Comparison of ENCODE assay signal across 2 cellular contexts in the genomic region with DNA sequence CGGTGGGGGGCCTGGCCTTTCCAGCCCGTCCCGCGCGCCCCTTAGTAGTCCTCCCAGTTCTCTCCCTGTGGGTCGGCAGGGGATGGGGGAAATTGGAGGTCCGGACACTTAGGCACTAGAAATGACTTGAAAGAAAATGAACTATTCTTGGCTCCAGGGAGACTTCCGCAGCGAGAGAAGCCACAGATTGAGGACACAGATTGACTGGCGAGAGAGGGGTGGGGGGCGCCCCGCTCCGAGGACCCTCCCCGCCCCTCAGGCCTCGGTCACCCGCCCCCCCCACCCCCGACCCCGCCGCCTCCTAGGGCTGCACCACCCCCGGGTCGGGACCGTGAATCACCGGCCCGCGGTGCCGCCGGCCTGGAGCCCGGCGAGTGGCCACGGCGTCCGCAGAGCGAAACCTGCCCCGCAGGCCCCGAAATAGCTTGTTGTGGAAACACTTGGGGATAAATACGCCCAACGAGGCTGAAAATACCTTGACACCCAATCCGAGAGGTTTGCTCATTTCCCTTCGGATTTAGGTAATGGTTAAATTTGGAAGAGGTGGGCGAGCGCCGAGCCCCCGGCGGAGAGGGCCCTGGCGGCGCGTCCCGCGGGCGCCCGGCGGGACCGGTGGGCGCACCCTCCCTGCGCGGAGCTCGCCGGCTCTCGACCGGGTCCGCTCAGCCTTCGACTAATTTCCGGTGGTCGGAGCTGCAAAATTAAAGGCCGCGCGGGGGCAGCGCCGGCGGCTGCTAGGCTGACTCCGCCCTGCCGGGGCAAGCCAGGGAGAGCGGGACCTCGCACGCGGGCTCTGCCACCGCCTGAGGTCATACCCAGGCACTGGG.
A peak's percentile ranks its signal among the peaks of the same experiment; 100 is the strongest.
TF ChIP-seq lines count a peak whose summit lies in the region.

A gene (minus strand): TSS at position 675 of the 827 bp plus-strand sequence. CDS start 3,438 bp downstream, outside the sequence.

TF ChIP-seq in GM12878, 131 proteins besides CTCF, POLR2A, EP300 and RAD21 (continued from another document and continues in another):
- TF ChIP-seq BRCA1 (IDR thresholded peaks at IDR 0.05; ENCODE audit: low read depth, low read length) (no peak), PML (IDR thresholded peaks at IDR 0.05; ENCODE audit: low read length) (no peak), GABPA (IDR thresholded peaks at IDR 0.05; ENCODE audit: low read depth) (no peak), HDAC6 (IDR thresholded peaks at IDR 0.05; ENCODE audit: unreplicated experiment) (no peak), NR2F1 (conservative IDR thresholded peaks at IDR 0.05) (peak; percentile 68; the same call in 1 of the 2 replicates), ZNF217 (IDR thresholded peaks at IDR 0.05) (0 out of 2 replicates have a peak, but pooled peaks have one; percentile 58), CREM (IDR thresholded peaks at IDR 0.05; ENCODE audit: low read depth) (peak; percentile 49; the same call in 1 of the 2 replicates), RCOR1 (conservative IDR thresholded peaks at IDR 0.05; ENCODE audit: low read depth, low read length) (no peak), EZH2 (IDR thresholded peaks at IDR 0.05; ENCODE audit: borderline replicate concordance, control insufficient read depth, low read depth, low read length) (no peak), CHD1 (IDR thresholded peaks at IDR 0.05; ENCODE audit: low read depth, low read length) (no peak), YBX1 (IDR thresholded peaks at IDR 0.05) (no peak), ESRRA (IDR thresholded peaks at IDR 0.05; ENCODE audit: low read length) (no peak), SMAD5 (IDR thresholded peaks at IDR 0.05; ENCODE audit: low read depth) (no peak), TCF7 (IDR thresholded peaks at IDR 0.05; ENCODE audit: borderline replicate concordance) (no peak), FOS (IDR thresholded peaks at IDR 0.05; ENCODE audit: borderline replicate concordance, extremely low read depth, insufficient read length) (no peak), SREBF1 (IDR thresholded peaks at IDR 0.05; ENCODE audit: low read length) (no peak), STAT1 (conservative IDR thresholded peaks at IDR 0.05) (no peak), RB1 (IDR thresholded peaks at IDR 0.05; ENCODE audit: borderline replicate concordance) (peak; percentile 52; the same call in 1 of the 2 replicates)
- TF ChIP-seq, protein P1, sequence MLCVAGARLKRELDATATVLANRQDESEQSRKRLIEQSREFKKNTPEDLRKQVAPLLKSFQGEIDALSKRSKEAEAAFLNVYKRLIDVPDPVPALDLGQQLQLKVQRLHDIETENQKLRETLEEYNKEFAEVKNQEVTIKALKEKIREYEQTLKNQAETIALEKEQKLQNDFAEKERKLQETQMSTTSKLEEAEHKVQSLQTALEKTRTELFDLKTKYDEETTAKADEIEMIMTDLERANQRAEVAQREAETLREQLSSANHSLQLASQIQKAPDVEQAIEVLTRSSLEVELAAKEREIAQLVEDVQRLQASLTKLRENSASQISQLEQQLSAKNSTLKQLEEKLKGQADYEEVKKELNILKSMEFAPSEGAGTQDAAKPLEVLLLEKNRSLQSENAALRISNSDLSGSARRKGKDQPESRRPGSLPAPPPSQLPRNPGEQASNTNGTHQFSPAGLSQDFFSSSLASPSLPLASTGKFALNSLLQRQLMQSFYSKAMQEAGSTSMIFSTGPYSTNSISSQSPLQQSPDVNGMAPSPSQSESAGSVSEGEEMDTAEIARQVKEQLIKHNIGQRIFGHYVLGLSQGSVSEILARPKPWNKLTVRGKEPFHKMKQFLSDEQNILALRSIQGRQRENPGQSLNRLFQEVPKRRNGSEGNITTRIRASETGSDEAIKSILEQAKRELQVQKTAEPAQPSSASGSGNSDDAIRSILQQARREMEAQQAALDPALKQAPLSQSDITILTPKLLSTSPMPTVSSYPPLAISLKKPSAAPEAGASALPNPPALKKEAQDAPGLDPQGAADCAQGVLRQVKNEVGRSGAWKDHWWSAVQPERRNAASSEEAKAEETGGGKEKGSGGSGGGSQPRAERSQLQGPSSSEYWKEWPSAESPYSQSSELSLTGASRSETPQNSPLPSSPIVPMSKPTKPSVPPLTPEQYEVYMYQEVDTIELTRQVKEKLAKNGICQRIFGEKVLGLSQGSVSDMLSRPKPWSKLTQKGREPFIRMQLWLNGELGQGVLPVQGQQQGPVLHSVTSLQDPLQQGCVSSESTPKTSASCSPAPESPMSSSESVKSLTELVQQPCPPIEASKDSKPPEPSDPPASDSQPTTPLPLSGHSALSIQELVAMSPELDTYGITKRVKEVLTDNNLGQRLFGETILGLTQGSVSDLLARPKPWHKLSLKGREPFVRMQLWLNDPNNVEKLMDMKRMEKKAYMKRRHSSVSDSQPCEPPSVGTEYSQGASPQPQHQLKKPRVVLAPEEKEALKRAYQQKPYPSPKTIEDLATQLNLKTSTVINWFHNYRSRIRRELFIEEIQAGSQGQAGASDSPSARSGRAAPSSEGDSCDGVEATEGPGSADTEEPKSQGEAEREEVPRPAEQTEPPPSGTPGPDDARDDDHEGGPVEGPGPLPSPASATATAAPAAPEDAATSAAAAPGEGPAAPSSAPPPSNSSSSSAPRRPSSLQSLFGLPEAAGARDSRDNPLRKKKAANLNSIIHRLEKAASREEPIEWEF (IDR thresholded peaks at IDR 0.05; ENCODE audit: insufficient replicate concordance, low read depth, low read length) = no peak
- TF ChIP-seq, protein P2, sequence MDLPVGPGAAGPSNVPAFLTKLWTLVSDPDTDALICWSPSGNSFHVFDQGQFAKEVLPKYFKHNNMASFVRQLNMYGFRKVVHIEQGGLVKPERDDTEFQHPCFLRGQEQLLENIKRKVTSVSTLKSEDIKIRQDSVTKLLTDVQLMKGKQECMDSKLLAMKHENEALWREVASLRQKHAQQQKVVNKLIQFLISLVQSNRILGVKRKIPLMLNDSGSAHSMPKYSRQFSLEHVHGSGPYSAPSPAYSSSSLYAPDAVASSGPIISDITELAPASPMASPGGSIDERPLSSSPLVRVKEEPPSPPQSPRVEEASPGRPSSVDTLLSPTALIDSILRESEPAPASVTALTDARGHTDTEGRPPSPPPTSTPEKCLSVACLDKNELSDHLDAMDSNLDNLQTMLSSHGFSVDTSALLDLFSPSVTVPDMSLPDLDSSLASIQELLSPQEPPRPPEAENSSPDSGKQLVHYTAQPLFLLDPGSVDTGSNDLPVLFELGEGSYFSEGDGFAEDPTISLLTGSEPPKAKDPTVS (IDR thresholded peaks at IDR 0.05; ENCODE audit: low read depth, low read length) = no peak
- TF ChIP-seq, protein P3, sequence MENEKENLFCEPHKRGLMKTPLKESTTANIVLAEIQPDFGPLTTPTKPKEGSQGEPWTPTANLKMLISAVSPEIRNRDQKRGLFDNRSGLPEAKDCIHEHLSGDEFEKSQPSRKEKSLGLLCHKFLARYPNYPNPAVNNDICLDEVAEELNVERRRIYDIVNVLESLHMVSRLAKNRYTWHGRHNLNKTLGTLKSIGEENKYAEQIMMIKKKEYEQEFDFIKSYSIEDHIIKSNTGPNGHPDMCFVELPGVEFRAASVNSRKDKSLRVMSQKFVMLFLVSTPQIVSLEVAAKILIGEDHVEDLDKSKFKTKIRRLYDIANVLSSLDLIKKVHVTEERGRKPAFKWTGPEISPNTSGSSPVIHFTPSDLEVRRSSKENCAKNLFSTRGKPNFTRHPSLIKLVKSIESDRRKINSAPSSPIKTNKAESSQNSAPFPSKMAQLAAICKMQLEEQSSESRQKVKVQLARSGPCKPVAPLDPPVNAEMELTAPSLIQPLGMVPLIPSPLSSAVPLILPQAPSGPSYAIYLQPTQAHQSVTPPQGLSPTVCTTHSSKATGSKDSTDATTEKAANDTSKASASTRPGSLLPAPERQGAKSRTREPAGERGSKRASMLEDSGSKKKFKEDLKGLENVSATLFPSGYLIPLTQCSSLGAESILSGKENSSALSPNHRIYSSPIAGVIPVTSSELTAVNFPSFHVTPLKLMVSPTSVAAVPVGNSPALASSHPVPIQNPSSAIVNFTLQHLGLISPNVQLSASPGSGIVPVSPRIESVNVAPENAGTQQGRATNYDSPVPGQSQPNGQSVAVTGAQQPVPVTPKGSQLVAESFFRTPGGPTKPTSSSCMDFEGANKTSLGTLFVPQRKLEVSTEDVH (IDR thresholded peaks at IDR 0.05; ENCODE audit: low read depth, partially characterized antibody) = no peak

TF ChIP-seq in HepG2, 621 proteins besides CTCF, POLR2A, EP300 and RAD21 (continued from another document and continues in another):
- TF ChIP-seq HDAC2 (CRISPR knock-in tag; IDR thresholded peaks at IDR 0.05) (0 out of 2 replicates have a peak, but pooled peaks have one; percentile 20), CREB1 (IDR thresholded peaks at IDR 0.05) (no peak), CREB1 (CRISPR knock-in tag; IDR thresholded peaks at IDR 0.05) (no peak), CCDC6 (CRISPR knock-in tag; IDR thresholded peaks at IDR 0.05) (no peak), PRMT3 (CRISPR knock-in tag; IDR thresholded peaks at IDR 0.05; ENCODE audit: borderline replicate concordance, low read depth) (0 out of 2 replicates have a peak, but pooled peaks have one; percentile 47), FOXA3 (CRISPR knock-in tag; IDR thresholded peaks at IDR 0.05) (0 out of 2 replicates have a peak, but pooled peaks have one; percentile 9), KLF13 (CRISPR knock-in tag; IDR thresholded peaks at IDR 0.05) (no peak), NFKB2 (CRISPR knock-in tag; IDR thresholded peaks at IDR 0.05; ENCODE audit: borderline replicate concordance) (peak; percentile 60; the same call in 1 of the 2 replicates), POGZ (CRISPR knock-in tag; IDR thresholded peaks at IDR 0.05) (0 out of 2 replicates have a peak, but pooled peaks have one; percentile 48), GTF2F1 (IDR thresholded peaks at IDR 0.05; ENCODE audit: low read length) (no peak), ZNF274 (CRISPR knock-in tag; IDR thresholded peaks at IDR 0.05) (0 out of 2 replicates have a peak, but pooled peaks have one; percentile 48), RXRA (CRISPR knock-in tag; IDR thresholded peaks at IDR 0.05) (peak; percentile 73), HOXA5 (CRISPR knock-in tag; IDR thresholded peaks at IDR 0.05) (peak; percentile 81), FOSL2 (CRISPR knock-in tag; IDR thresholded peaks at IDR 0.05) (peak; percentile 29), ZNF234 (CRISPR knock-in tag; conservative IDR thresholded peaks at IDR 0.05) (no peak), ZNF564 (CRISPR knock-in tag; IDR thresholded peaks at IDR 0.05) (0 out of 2 replicates have a peak, but pooled peaks have one; percentile 62), MTF1 (CRISPR knock-in tag; IDR thresholded peaks at IDR 0.05) (no peak), SRY (CRISPR knock-in tag; IDR thresholded peaks at IDR 0.05) (0 out of 2 replicates have a peak, but pooled peaks have one; percentile 32), MYC (CRISPR knock-in tag; IDR thresholded peaks at IDR 0.05; ENCODE audit: borderline replicate concordance) (peak; percentile 65; the same call in 1 of the 2 replicates), ZNF563 (CRISPR knock-in tag; IDR thresholded peaks at IDR 0.05) (no peak)
- TF ChIP-seq, protein P4, sequence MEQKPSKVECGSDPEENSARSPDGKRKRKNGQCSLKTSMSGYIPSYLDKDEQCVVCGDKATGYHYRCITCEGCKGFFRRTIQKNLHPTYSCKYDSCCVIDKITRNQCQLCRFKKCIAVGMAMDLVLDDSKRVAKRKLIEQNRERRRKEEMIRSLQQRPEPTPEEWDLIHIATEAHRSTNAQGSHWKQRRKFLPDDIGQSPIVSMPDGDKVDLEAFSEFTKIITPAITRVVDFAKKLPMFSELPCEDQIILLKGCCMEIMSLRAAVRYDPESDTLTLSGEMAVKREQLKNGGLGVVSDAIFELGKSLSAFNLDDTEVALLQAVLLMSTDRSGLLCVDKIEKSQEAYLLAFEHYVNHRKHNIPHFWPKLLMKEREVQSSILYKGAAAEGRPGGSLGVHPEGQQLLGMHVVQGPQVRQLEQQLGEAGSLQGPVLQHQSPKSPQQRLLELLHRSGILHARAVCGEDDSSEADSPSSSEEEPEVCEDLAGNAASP (CRISPR knock-in tag; IDR thresholded peaks at IDR 0.05; ENCODE audit: borderline replicate concordance) = no peak
- TF ChIP-seq, protein P5, sequence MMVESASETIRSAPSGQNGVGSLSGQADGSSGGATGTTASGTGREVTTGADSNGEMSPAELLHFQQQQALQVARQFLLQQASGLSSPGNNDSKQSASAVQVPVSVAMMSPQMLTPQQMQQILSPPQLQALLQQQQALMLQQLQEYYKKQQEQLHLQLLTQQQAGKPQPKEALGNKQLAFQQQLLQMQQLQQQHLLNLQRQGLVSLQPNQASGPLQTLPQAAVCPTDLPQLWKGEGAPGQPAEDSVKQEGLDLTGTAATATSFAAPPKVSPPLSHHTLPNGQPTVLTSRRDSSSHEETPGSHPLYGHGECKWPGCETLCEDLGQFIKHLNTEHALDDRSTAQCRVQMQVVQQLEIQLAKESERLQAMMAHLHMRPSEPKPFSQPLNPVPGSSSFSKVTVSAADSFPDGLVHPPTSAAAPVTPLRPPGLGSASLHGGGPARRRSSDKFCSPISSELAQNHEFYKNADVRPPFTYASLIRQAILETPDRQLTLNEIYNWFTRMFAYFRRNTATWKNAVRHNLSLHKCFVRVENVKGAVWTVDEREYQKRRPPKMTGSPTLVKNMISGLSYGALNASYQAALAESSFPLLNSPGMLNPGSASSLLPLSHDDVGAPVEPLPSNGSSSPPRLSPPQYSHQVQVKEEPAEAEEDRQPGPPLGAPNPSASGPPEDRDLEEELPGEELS (CRISPR knock-in tag; IDR thresholded peaks at IDR 0.05) = no peak
- TF ChIP-seq, protein P6, sequence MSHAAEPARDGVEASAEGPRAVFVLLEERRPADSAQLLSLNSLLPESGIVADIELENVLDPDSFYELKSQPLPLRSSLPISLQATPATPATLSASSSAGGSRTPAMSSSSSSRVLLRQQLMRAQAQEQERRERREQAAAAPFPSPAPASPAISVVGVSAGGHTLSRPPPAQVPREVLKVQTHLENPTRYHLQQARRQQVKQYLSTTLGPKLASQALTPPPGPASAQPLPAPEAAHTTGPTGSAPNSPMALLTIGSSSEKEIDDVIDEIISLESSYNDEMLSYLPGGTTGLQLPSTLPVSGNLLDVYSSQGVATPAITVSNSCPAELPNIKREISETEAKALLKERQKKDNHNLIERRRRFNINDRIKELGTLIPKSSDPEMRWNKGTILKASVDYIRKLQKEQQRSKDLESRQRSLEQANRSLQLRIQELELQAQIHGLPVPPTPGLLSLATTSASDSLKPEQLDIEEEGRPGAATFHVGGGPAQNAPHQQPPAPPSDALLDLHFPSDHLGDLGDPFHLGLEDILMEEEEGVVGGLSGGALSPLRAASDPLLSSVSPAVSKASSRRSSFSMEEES (CRISPR knock-in tag; IDR thresholded peaks at IDR 0.05) = peak; percentile 63
- TF ChIP-seq, protein P7, sequence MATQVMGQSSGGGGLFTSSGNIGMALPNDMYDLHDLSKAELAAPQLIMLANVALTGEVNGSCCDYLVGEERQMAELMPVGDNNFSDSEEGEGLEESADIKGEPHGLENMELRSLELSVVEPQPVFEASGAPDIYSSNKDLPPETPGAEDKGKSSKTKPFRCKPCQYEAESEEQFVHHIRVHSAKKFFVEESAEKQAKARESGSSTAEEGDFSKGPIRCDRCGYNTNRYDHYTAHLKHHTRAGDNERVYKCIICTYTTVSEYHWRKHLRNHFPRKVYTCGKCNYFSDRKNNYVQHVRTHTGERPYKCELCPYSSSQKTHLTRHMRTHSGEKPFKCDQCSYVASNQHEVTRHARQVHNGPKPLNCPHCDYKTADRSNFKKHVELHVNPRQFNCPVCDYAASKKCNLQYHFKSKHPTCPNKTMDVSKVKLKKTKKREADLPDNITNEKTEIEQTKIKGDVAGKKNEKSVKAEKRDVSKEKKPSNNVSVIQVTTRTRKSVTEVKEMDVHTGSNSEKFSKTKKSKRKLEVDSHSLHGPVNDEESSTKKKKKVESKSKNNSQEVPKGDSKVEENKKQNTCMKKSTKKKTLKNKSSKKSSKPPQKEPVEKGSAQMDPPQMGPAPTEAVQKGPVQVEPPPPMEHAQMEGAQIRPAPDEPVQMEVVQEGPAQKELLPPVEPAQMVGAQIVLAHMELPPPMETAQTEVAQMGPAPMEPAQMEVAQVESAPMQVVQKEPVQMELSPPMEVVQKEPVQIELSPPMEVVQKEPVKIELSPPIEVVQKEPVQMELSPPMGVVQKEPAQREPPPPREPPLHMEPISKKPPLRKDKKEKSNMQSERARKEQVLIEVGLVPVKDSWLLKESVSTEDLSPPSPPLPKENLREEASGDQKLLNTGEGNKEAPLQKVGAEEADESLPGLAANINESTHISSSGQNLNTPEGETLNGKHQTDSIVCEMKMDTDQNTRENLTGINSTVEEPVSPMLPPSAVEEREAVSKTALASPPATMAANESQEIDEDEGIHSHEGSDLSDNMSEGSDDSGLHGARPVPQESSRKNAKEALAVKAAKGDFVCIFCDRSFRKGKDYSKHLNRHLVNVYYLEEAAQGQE (IDR thresholded peaks at IDR 0.05; ENCODE audit: borderline replicate concordance in 1 of 2, low read depth in 1 of 2, low read length in 2 of 2) = no peak
